ENCODE assay signal across 10 cellular contexts in the genomic region with DNA sequence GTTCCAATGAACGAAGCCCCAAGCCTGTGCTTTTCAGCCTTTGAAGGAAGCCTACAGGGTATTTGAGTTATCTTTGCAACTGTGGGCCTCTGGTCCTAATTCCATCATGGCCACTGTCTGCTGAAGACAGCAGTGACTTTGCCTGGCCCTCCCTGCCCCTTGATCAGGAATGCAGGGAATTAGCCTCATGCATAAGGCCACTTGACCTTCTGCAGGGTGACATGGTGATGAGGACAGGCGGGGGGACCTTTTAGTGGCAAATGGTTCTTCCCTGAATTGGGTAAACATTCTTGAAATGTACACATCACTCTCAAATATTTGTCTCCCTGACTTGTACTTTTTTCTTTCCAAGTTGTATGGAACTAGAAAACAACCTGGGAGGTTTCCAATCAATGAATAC.
"Had no signal": no experiment of that assay in that cellular context is flagged by ENCODE, and none has a peak within 500 bp of the region (broad histone marks: within the 10 kb centered on the region; RNA-seq: fewer than 3 reads in every experiment).

No MANE protein-coding gene starts in this region.

- H3K27ac ChIP-seq: HL-60, KMS-11 had no signal

- H3K36me3 Mint-ChIP-seq: IgD-negative memory B cell had no signal

- H3K4me2 ChIP-seq: KMS-11 had no signal

- H3K4me3 Mint-ChIP-seq: HFFc6, IgD-negative memory B cell had no signal

- H3K4me3 ChIP-seq: HAP-1 had no signal

- H3K4me1 ChIP-seq: HAP-1 had no signal

- H3K36me3 ChIP-seq: HAP-1 had no signal

- H3K9me3 ChIP-seq: HAP-1 had no signal

- H3K9ac ChIP-seq: KMS-11 had no signal

- H3K27ac Mint-ChIP-seq: HFFc6, IgD-negative memory B cell had no signal

- ATAC-seq: HCT116 had no signal

- H3K4me1 Mint-ChIP-seq: IgD-negative memory B cell had no signal

- DNase-seq: GOT3, H7, HFFc6, Karpas-422, KBM-7 had no signal
